Comparison of ENCODE assay signal across 1 cellular context in the genomic region with DNA sequence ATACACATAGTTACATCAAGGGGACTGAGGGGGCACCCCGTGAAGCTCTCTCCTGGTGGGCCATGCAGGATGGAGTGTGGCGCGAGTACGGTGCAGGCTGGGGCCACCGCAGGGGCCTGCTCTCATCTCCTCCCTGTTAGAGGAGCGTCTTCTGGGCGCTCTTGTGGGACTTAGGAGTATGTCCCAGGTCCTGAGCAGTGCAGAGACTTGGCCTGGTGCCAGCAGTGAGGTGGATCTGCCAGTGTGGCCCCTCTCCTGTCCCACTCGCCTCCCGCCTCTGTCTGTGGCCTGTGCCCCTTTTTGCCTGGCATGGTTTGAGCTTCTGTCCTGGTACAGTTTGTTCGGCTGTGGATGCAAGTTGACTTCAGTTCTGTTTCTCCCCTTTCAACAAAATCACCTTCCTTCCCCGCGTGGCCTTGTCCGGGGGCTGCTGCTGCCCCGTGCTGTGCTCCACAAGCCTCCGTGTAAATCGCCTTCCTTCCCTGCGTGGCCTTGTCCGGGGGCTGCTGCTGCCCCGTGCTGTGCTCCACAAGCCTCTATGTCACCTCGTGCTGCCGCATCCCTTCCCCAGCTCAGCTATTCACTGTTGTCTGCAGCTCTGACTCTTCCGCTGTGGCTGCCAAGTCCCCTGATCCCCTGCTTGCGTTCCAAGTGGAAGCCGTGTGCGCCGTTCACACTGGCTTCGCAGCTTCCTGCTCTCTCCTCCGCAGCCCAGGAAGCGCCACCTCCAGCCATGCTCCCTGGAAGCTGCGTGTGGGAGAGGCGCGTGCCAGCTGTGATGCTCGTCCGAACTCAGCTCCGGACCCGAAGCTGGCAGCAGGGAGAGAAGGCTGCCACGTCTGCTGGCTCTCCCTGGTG.
A peak's percentile ranks its signal among the peaks of the same experiment; 100 is the strongest.
TF ChIP-seq lines count a peak whose summit lies in the region.

No MANE protein-coding gene starts in this region.

TF ChIP-seq in K562, 482 proteins besides CTCF, POLR2A, EP300 and RAD21 (continued from another document):
- TF ChIP-seq, protein P1, sequence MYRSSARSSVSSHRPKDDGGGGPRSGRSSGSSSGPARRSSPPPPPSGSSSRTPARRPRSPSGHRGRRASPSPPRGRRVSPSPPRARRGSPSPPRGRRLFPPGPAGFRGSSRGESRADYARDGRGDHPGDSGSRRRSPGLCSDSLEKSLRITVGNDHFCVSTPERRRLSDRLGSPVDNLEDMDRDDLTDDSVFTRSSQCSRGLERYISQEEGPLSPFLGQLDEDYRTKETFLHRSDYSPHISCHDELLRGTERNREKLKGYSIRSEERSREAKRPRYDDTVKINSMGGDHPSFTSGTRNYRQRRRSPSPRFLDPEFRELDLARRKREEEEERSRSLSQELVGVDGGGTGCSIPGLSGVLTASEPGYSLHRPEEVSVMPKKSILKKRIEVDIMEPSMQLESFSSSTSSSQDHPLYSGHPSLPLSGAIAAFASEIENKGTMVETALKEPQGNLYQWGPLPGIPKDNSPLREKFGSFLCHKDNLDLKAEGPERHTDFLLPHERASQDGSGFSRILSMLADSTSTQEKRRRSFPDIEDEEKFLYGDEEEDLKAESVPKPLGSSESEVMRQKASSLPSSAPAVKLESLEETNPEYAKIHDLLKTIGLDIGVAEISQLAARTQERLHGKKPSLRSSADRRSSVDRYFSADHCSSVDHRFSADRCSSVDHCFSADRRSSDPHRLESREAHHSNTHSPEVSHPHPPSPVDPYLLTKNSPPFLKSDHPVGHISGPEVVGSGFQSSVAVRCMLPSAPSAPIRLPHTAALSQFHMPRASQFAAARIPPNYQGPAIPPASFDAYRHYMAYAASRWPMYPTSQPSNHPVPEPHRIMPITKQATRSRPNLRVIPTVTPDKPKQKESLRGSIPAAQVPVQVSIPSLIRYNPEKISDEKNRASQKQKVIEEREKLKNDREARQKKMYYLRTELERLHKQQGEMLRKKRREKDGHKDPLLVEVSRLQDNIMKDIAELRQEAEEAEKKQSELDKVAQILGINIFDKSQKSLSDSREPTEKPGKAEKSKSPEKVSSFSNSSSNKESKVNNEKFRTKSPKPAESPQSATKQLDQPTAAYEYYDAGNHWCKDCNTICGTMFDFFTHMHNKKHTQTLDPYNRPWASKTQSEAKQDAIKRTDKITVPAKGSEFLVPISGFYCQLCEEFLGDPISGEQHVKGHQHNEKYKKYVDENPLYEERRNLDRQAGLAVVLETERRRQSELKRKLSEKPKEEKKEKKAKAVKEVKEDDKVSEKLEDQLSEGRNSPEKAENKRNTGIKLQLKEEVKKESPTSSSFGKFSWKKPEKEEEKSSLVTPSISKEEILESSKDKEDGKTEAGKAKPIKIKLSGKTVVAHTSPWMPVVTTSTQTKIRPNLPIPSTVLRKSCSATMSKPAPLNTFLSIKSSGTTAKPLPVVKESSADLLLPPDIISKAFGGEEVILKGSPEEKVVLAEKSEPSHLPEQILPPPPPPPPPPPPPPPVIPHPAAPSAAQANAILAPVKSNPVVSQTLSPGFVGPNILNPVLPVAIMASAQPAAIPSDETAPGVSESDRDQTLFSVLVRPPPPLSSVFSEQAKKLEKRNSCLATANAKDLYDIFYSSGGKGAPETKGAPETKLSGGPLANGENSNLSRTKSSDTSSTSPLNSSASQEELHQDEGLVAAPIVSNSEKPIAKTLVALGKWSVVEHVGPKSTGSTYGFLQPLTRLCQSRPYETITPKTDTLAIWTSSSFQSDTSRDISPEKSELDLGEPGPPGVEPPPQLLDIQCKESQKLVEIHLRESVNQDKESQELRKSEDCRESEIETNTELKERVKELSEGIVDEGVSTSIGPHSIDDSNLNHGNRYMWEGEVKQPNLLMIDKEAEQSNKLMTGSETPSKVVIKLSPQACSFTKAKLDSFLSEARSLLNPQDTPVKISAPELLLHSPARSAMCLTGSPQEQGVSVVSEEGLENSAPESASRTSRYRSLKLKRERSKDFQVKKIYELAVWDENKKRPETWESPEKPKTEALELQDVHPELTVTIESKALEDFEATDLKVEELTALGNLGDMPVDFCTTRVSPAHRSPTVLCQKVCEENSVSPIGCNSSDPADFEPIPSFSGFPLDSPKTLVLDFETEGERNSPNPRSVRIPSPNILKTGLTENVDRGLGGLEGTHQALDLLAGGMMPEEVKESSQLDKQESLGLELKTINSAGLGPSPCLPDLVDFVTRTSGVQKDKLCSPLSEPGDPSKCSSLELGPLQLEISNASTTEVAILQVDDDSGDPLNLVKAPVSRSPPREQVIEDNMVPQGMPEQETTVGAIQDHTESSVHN (IDR thresholded peaks at IDR 0.05; ENCODE audit: borderline replicate concordance in 1 of 2, low read depth in 1 of 2): no peak
- TF ChIP-seq TAF15 (IDR thresholded peaks at IDR 0.05; ENCODE audit: low read depth, low read length) (no peak), ZNF175 (CRISPR knock-in tag; IDR thresholded peaks at IDR 0.05; ENCODE audit: low read depth) (no peak), POLR2G (IDR thresholded peaks at IDR 0.05; ENCODE audit: low read depth, low read length) (no peak), NFIX (CRISPR knock-in tag; IDR thresholded peaks at IDR 0.05; ENCODE audit: low read depth) (peak; percentile 43; the same call in 1 of the 2 replicates), NFIC (IDR thresholded peaks at IDR 0.05) (peak; percentile 88), WHSC1 (IDR thresholded peaks at IDR 0.05; ENCODE audit: low read length) (no peak), ESRRA (IDR thresholded peaks at IDR 0.05; ENCODE audit: borderline replicate concordance, low read depth) (no peak), FOXK2 (conservative IDR thresholded peaks at IDR 0.05 in 1 of 2, IDR thresholded peaks at IDR 0.05 in 1 of 2; ENCODE audit: low read depth in 2 of 2) (no peak)
- TF ChIP-seq, protein P2, sequence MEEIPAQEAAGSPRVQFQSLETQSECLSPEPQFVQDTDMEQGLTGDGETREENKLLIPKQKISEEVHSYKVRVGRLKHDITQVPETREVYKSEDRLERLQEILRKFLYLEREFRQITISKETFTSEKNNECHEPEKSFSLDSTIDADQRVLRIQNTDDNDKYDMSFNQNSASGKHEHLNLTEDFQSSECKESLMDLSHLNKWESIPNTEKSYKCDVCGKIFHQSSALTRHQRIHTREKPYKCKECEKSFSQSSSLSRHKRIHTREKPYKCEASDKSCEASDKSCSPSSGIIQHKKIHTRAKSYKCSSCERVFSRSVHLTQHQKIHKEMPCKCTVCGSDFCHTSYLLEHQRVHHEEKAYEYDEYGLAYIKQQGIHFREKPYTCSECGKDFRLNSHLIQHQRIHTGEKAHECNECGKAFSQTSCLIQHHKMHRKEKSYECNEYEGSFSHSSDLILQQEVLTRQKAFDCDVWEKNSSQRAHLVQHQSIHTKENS (CRISPR knock-in tag; IDR thresholded peaks at IDR 0.05): no peak
